In the genomic region with DNA sequence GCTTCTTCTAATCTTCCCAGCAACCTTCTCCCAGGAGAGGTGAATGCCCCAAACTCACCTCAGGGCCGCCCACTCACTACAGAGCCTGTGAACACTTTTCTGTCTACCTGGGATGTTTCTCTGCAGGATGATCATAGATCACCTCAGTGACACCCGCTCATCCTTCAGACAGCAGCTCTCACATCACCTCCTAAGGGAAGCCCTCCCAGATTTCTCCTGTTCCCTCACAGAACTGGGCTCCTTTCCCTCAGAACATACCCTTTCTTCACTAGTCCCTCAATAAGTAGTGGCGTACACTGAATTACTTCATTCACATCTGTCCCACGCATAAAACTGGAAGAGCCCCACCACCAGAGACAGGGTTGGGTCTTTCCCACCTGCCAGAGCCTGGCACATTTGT, we compare ENCODE assay signal across 31 cellular contexts.
"Had no signal": no experiment of that assay in that cellular context is flagged by ENCODE, and none has a peak within 500 bp of the region (broad histone marks: within the 10 kb centered on the region; RNA-seq: fewer than 3 reads in every experiment).

No MANE protein-coding gene starts in this region.

- H3K4me1 Mint-ChIP-seq: activated B cell treated with CpG ODN at 0.5 μM for 24 hours; activated CD4-positive, alpha-beta memory T cell treated with anti-CD3 and anti-CD28 coated beads, Interleukin-2, amount 10 ng/mL, durations not matched to agents 7 days and 5 days; activated naive CD4-positive, alpha-beta T cell treated with anti-CD3 and anti-CD28 coated beads, Interleukin-2, amount 10 ng/mL, durations not matched to agents 7 days and 5 days; activated naive CD8-positive, alpha-beta T cell treated with anti-CD3 and anti-CD28 coated beads, Interleukin-2, amount 10 ng/mL, durations not matched to agents 7 days and 5 days had no signal

- H3K4me1 ChIP-seq: body of pancreas, colonic mucosa, esophagus squamous epithelium, gastroesophageal sphincter had no signal

- H3K27me3 Mint-ChIP-seq: activated B cell treated with CpG ODN at 0.5 μM for 24 hours; activated CD4-positive, alpha-beta memory T cell treated with anti-CD3 and anti-CD28 coated beads, Interleukin-2, amount 10 ng/mL, durations not matched to agents 7 days and 5 days; activated naive CD4-positive, alpha-beta T cell treated with anti-CD3 and anti-CD28 coated beads, Interleukin-2, amount 10 ng/mL, durations not matched to agents 7 days and 5 days; activated naive CD8-positive, alpha-beta T cell treated with anti-CD3 and anti-CD28 coated beads, Interleukin-2, amount 10 ng/mL, durations not matched to agents 7 days and 5 days; activated T-cell treated with anti-CD3 and anti-CD28 coated beads, Interleukin-2, amount 50 U/mL, for 24 hours; T-helper 17 cell had no signal

- H3K27ac Mint-ChIP-seq: activated B cell treated with CpG ODN at 0.5 μM for 24 hours; activated CD4-positive, alpha-beta memory T cell treated with anti-CD3 and anti-CD28 coated beads, Interleukin-2, amount 10 ng/mL, durations not matched to agents 7 days and 5 days; activated naive CD4-positive, alpha-beta T cell treated with anti-CD3 and anti-CD28 coated beads, Interleukin-2, amount 10 ng/mL, durations not matched to agents 7 days and 5 days; activated naive CD8-positive, alpha-beta T cell treated with anti-CD3 and anti-CD28 coated beads, Interleukin-2, amount 10 ng/mL, durations not matched to agents 7 days and 5 days; activated T-cell treated with anti-CD3 and anti-CD28 coated beads, Interleukin-2, amount 50 U/mL, for 24 hours; activated T-cell treated with anti-CD3 and anti-CD28 coated beads, Interleukin-2, amount 50 U/mL, for 72 hours; T-helper 17 cell; T-helper 2 cell treated with Interferon-gamma antibody and Interleukin-4, amounts not matched to agents 5 μg/mL and 100 μg/mL, for 36 hours had no signal

- H3K27me3 ChIP-seq: body of pancreas, colonic mucosa had no signal

- FAIRE-seq: endometrium, endothelial cell of umbilical vein had no signal

- H3K27ac ChIP-seq: body of pancreas, colonic mucosa, epithelial cell of prostate, esophagus squamous epithelium, gastroesophageal sphincter, WERI-Rb-1 had no signal

- H3K4me3 ChIP-seq: body of pancreas, colonic mucosa, esophagus squamous epithelium, gastroesophageal sphincter had no signal

- H3K9me3 Mint-ChIP-seq: activated B cell treated with CpG ODN at 0.5 μM for 24 hours; activated CD4-positive, alpha-beta memory T cell treated with anti-CD3 and anti-CD28 coated beads, Interleukin-2, amount 10 ng/mL, durations not matched to agents 7 days and 5 days; activated naive CD4-positive, alpha-beta T cell treated with anti-CD3 and anti-CD28 coated beads, Interleukin-2, amount 10 ng/mL, durations not matched to agents 7 days and 5 days; activated naive CD4-positive, alpha-beta T cell treated with anti-CD3 and anti-CD28 coated beads, Interleukin-2, amount 50 U/mL, for 72 hours; activated naive CD8-positive, alpha-beta T cell treated with anti-CD3 and anti-CD28 coated beads, Interleukin-2, amount 10 ng/mL, durations not matched to agents 7 days and 5 days; activated T-cell treated with anti-CD3 and anti-CD28 coated beads, Interleukin-2, amount 50 U/mL, for 24 hours; activated T-cell treated with anti-CD3 and anti-CD28 coated beads, Interleukin-2, amount 50 U/mL, for 72 hours; T-helper 2 cell treated with Interferon-gamma antibody and Interleukin-4, amounts not matched to agents 5 μg/mL and 100 μg/mL, for 36 hours had no signal

- H3K4me3 Mint-ChIP-seq: activated B cell treated with CpG ODN at 0.5 μM for 24 hours; activated CD4-positive, alpha-beta memory T cell treated with anti-CD3 and anti-CD28 coated beads, Interleukin-2, amount 10 ng/mL, durations not matched to agents 7 days and 5 days; activated naive CD4-positive, alpha-beta T cell treated with anti-CD3 and anti-CD28 coated beads, Interleukin-2, amount 10 ng/mL, durations not matched to agents 7 days and 5 days; activated naive CD8-positive, alpha-beta T cell treated with anti-CD3 and anti-CD28 coated beads, Interleukin-2, amount 10 ng/mL, durations not matched to agents 7 days and 5 days; activated T-cell treated with anti-CD3 and anti-CD28 coated beads, Interleukin-2, amount 50 U/mL, for 24 hours; activated T-cell treated with anti-CD3 and anti-CD28 coated beads, Interleukin-2, amount 50 U/mL, for 72 hours; T-helper 17 cell; T-helper 2 cell treated with Interferon-gamma antibody and Interleukin-4, amounts not matched to agents 5 μg/mL and 100 μg/mL, for 36 hours had no signal

- H3K36me3 Mint-ChIP-seq: activated naive CD4-positive, alpha-beta T cell treated with anti-CD3 and anti-CD28 coated beads, Interleukin-2, amount 10 ng/mL, durations not matched to agents 7 days and 5 days; activated naive CD4-positive, alpha-beta T cell treated with anti-CD3 and anti-CD28 coated beads, Interleukin-2, amount 50 U/mL, for 72 hours had no signal

- H3K36me3 ChIP-seq: colonic mucosa, esophagus squamous epithelium, gastroesophageal sphincter, WERI-Rb-1 had no signal

- DNase-seq: activated B cell treated with CpG ODN at 0.5 μM for 24 hours; activated CD4-positive, alpha-beta memory T cell treated with anti-CD3 and anti-CD28 coated beads, Interleukin-2, amount 10 ng/mL, durations not matched to agents 7 days and 5 days; activated CD4-positive, alpha-beta T cell treated with anti-CD3 and anti-CD28 coated beads for 48 hours; activated CD4-positive, alpha-beta T cell treated with anti-CD3 and anti-CD28 coated beads, Interleukin-2, amount 50 U/mL, for 4 hours; activated CD8-positive, alpha-beta memory T cell treated with anti-CD3 and anti-CD28 coated beads, Interleukin-2, amount 50 U/mL, for 48 hours; activated gamma-delta T cell; activated naive CD4-positive, alpha-beta T cell; activated naive CD4-positive, alpha-beta T cell treated with anti-CD3 and anti-CD28 coated beads, Interleukin-2, amount 10 ng/mL, durations not matched to agents 7 days and 5 days; activated naive CD8-positive, alpha-beta T cell treated with anti-CD3 and anti-CD28 coated beads, Interleukin-2, amount 10 ng/mL, durations not matched to agents 7 days and 5 days; activated T-cell treated with anti-CD3 and anti-CD28 coated beads for 4 hours; activated T-cell treated with anti-CD3 and anti-CD28 coated beads, Interleukin-2, amount 50 U/mL, for 24 hours; activated T-cell treated with anti-CD3 and anti-CD28 coated beads, Interleukin-2, amount 50 U/mL, for 72 hours; body of pancreas; caudate nucleus; cerebellar nuclear complex; colonic mucosa; effector CD8-positive, alpha-beta T cell; esophagus squamous epithelium; foreskin melanocyte; head of caudate nucleus; T-helper 1 cell; T-helper 17 cell; T1000; WERI-Rb-1 had no signal

- H3K9me3 ChIP-seq: body of pancreas, colonic mucosa, esophagus squamous epithelium, gastroesophageal sphincter had no signal

- ATAC-seq: activated CD4-positive, CD25-positive, alpha-beta regulatory T cell treated with anti-CD3 and anti-CD28 coated beads, Interleukin-2, amount 50 U/mL, for 24 hours; activated naive CD4-positive, alpha-beta T cell treated with anti-CD3 and anti-CD28 coated beads, Interleukin-2, amount 50 U/mL, for 72 hours; activated T-cell treated with anti-CD3 and anti-CD28 coated beads, Interleukin-2, amount 50 U/mL, for 72 hours; body of pancreas; gastroesophageal sphincter; T-helper 17 cell had no signal
